Comparison of ENCODE assay signal across 23 cellular contexts in genomic region chr4:6538111-6538510, GRCh38. TPM values are rescaled to one million over a fixed set of nuclear protein-coding genes. Genes with fewer than 3 reads are reported as not detected.
DNase-seq lines count a peak whose midpoint lies in the region; ATAC-seq, FAIRE-seq and TF ChIP-seq lines count a peak whose summit lies in the region.
"Had no signal": no experiment of that assay in that cellular context is flagged by ENCODE, and none has a peak within 500 bp of the region (broad histone marks: within the 10 kb centered on the region; RNA-seq: fewer than 3 reads in every experiment).

No MANE protein-coding gene starts in this region.

- DNase-seq in NCI-H748 (lab: John Stamatoyannopoulos, UW; ENCODE audit: unreplicated experiment) (peak; percentile 54), NCI-H748 treated with DMSO at 0.1 percent for 48 hours (lab: John Stamatoyannopoulos, UW) (no peak), natural killer cell (no peak), kidney (peak; percentile 53), SHP77 treated with DMSO at 0.1 percent for 48 hours (lab: John Stamatoyannopoulos, UW) (no peak), HAP-1 (ENCODE audit: low spot score in 2 of 2) (no peak)
- DNase-seq in natural killer cell treated with Interleukin-12 subunit alpha and Interleukin-12 subunit beta and Interleukin-15 and Interleukin-18, amount 100 ng/mL, for 72 hours (ENCODE audit: low spot score), result peak; percentile 44
- DNase-seq in activated naive CD8-positive, alpha-beta T cell treated with anti-CD3 and anti-CD28 coated beads for 36 hours, result no peak
- DNase-seq: Caco-2; CD4-positive, CD25-positive, alpha-beta regulatory T cell; CD8-positive, alpha-beta T cell; DND-41; GM23248 had no signal

- intact Hi-C loops in natural killer cell (cut with micrococcal nuclease), result no loop called here
- intact Hi-C loops in kidney (cut with DNase I), result no loop called here

- H3K4me1 ChIP-seq in kidney (ENCODE audit: control insufficient read depth in 1 of 2, insufficient read depth in 1 of 2, low read depth in 1 of 2, low read length in 2 of 2) (no peaks in the 10 kb centered on the region), HAP-1 (no peaks in the 10 kb centered on the region)
- H3K4me1 ChIP-seq: Caco-2 had no signal

- peaks cover 17 to 18% of the 10 kb centered on the region in 2 donors for H3K27me3 Mint-ChIP-seq in natural killer cell treated with Interleukin-12 subunit alpha and Interleukin-12 subunit beta and Interleukin-15 and Interleukin-18, amount 100 ng/mL, for 72 hours
- H3K27me3 Mint-ChIP-seq in natural killer cell (ENCODE audit: low read depth in 2 of 2), result peaks cover 5 to 8% of the 10 kb centered on the region in 2 donors
- peaks cover 10% of the 10 kb centered on the region for H3K27me3 Mint-ChIP-seq in activated naive CD8-positive, alpha-beta T cell treated with anti-CD3 and anti-CD28 coated beads for 36 hours

- no peak overlapping the region for H3K27ac Mint-ChIP-seq in natural killer cell treated with Interleukin-12 subunit alpha and Interleukin-12 subunit beta and Interleukin-15 and Interleukin-18, amount 100 ng/mL, for 72 hours
- no peak overlapping the region for H3K27ac Mint-ChIP-seq in natural killer cell
- H3K27ac Mint-ChIP-seq in activated naive CD8-positive, alpha-beta T cell treated with anti-CD3 and anti-CD28 coated beads for 36 hours, result no peak overlapping the region
- H3K27ac Mint-ChIP-seq: B cell; CD4-positive, CD25-positive, alpha-beta regulatory T cell; CD8-positive, alpha-beta T cell had no signal

- no peak overlapping the region for H3K9ac ChIP-seq in kidney (ENCODE audit: low read length in 2 of 2)
- H3K9ac ChIP-seq: BLaER1, GM23248 had no signal

- TF ChIP-seq CTCF in natural killer cell (IDR thresholded peaks at IDR 0.05), result no peak
- no peak for TF ChIP-seq CTCF in kidney (IDR thresholded peaks at IDR 0.05; ENCODE audit: borderline replicate concordance, extremely low read depth, insufficient read depth)

- no peaks in the 10 kb centered on the region for H3K9me3 ChIP-seq in kidney (ENCODE audit: control insufficient read depth in 1 of 2, low read length in 2 of 2)
- no peaks in the 10 kb centered on the region for H3K9me3 ChIP-seq in HAP-1

- no peaks in the 10 kb centered on the region; the same call in none of the 2 replicates for H3K27me3 ChIP-seq in HAP-1 (ENCODE audit: low read depth)
- H3K27me3 ChIP-seq: BLaER1 had no signal

- no peak overlapping the region for H3K27ac ChIP-seq in kidney (ENCODE audit: low read depth in 2 of 2, low read length in 2 of 2)
- H3K27ac ChIP-seq: 22Rv1, BLaER1, C4-2B, GM23248 had no signal

- peaks cover 5% of the 10 kb centered on the region for H3K9me3 Mint-ChIP-seq in natural killer cell treated with Interleukin-12 subunit alpha and Interleukin-12 subunit beta and Interleukin-15 and Interleukin-18, amount 100 ng/mL, for 72 hours
- no peaks in the 10 kb centered on the region for H3K9me3 Mint-ChIP-seq in natural killer cell
- no peaks in the 10 kb centered on the region for H3K9me3 Mint-ChIP-seq in activated naive CD8-positive, alpha-beta T cell treated with anti-CD3 and anti-CD28 coated beads for 36 hours
- H3K9me3 Mint-ChIP-seq: CD8-positive, alpha-beta T cell had no signal

- no peak overlapping the region for H3K4me3 ChIP-seq in kidney (ENCODE audit: low read length in 2 of 2)
- H3K4me3 ChIP-seq in HAP-1, result no peak overlapping the region
- H3K4me3 ChIP-seq: BLaER1, GM23248 had no signal

- in situ Hi-C loops in HAP-1 (cut with MboI; ENCODE audit: low sequenced_read_pairs), result no loop called here

- FAIRE-seq in kidney (lab: Jason Lieb, UNC), result no peak
- FAIRE-seq: A204.1, G401.6, GM12892, GM19239, H1 had no signal

- H3K4me3 Mint-ChIP-seq in natural killer cell treated with Interleukin-12 subunit alpha and Interleukin-12 subunit beta and Interleukin-15 and Interleukin-18, amount 100 ng/mL, for 72 hours, result no peak overlapping the region
- H3K4me3 Mint-ChIP-seq in natural killer cell, result no peak overlapping the region
- no peak overlapping the region for H3K4me3 Mint-ChIP-seq in activated naive CD8-positive, alpha-beta T cell treated with anti-CD3 and anti-CD28 coated beads for 36 hours
- H3K4me3 Mint-ChIP-seq: B cell; CD4-positive, CD25-positive, alpha-beta regulatory T cell; CD8-positive, alpha-beta T cell had no signal

- no peak for ATAC-seq in natural killer cell treated with Interleukin-12 subunit alpha and Interleukin-12 subunit beta and Interleukin-15 and Interleukin-18, amount 100 ng/mL, for 72 hours
- no peak for ATAC-seq in natural killer cell
- ATAC-seq: CD8-positive, alpha-beta T cell; HCT116 had no signal

- H3K4me1 Mint-ChIP-seq in natural killer cell treated with Interleukin-12 subunit alpha and Interleukin-12 subunit beta and Interleukin-15 and Interleukin-18, amount 100 ng/mL, for 72 hours (ENCODE audit: low read depth in 2 of 2), result no peaks in the 10 kb centered on the region
- H3K4me1 Mint-ChIP-seq in natural killer cell, result no peaks in the 10 kb centered on the region
- no peaks in the 10 kb centered on the region for H3K4me1 Mint-ChIP-seq in activated naive CD8-positive, alpha-beta T cell treated with anti-CD3 and anti-CD28 coated beads for 36 hours
- H3K4me1 Mint-ChIP-seq: B cell; CD4-positive, CD25-positive, alpha-beta regulatory T cell had no signal

- H3K36me3 Mint-ChIP-seq in natural killer cell treated with Interleukin-12 subunit alpha and Interleukin-12 subunit beta and Interleukin-15 and Interleukin-18, amount 100 ng/mL, for 72 hours, result no peaks in the 10 kb centered on the region
- H3K36me3 Mint-ChIP-seq in natural killer cell, result no peaks in the 10 kb centered on the region
- H3K36me3 Mint-ChIP-seq in activated naive CD8-positive, alpha-beta T cell treated with anti-CD3 and anti-CD28 coated beads for 36 hours, result no peaks in the 10 kb centered on the region
- H3K36me3 Mint-ChIP-seq: CD4-positive, CD25-positive, alpha-beta regulatory T cell; CD8-positive, alpha-beta T cell had no signal

- H3K36me3 ChIP-seq in kidney (ENCODE audit: control insufficient read depth in 1 of 2, insufficient read depth in 2 of 2, low read length in 2 of 2), result no peaks in the 10 kb centered on the region
- no peaks in the 10 kb centered on the region for H3K36me3 ChIP-seq in HAP-1 (replicated peaks)
- H3K36me3 ChIP-seq: BLaER1 had no signal

RNA-seq across cellular contexts. Expression of gene MAN2B2, which starts 36.9 kb away (rescaled TPM):
- total RNA-seq in natural killer cell treated with Interleukin-12 subunit alpha and Interleukin-12 subunit beta and Interleukin-15 and Interleukin-18, amount 100 ng/mL, for 72 hours, result 10 to 100 TPM; 23.8 to 30.7 TPM
- 10 to 100 TPM; 34.5 to 47.8 (median 39.0) TPM for total RNA-seq in natural killer cell
- 34.3 TPM for total RNA-seq in kidney
- polyA plus RNA-seq in kidney (ENCODE audit: insufficient read depth, low read depth, low replicate concordance), result 19.9 TPM
- total RNA-seq in activated naive CD8-positive, alpha-beta T cell treated with anti-CD3 and anti-CD28 coated beads for 36 hours, result 10 to 100 TPM; 10.6 to 10.9 TPM

Comparison
In these comparisons a context has a peak if more than half of its experiments do, and no peak if none do; other contexts are left out.
1. DNase-seq: peak in NCI-H748 (single experiment), natural killer cell treated with Interleukin-12 subunit alpha and Interleukin-12 subunit beta and Interleukin-15 and Interleukin-18, amount 100 ng/mL, for 72 hours (single experiment) and kidney (single experiment); none in NCI-H748 treated with DMSO at 0.1 percent for 48 hours (single experiment), natural killer cell (single experiment), SHP77 treated with DMSO at 0.1 percent for 48 hours (single experiment), HAP-1 (0 of 2) and activated naive CD8-positive, alpha-beta T cell treated with anti-CD3 and anti-CD28 coated beads for 36 hours (single experiment).